Comparison of ENCODE assay signal across 9 cellular contexts in the genomic region with DNA sequence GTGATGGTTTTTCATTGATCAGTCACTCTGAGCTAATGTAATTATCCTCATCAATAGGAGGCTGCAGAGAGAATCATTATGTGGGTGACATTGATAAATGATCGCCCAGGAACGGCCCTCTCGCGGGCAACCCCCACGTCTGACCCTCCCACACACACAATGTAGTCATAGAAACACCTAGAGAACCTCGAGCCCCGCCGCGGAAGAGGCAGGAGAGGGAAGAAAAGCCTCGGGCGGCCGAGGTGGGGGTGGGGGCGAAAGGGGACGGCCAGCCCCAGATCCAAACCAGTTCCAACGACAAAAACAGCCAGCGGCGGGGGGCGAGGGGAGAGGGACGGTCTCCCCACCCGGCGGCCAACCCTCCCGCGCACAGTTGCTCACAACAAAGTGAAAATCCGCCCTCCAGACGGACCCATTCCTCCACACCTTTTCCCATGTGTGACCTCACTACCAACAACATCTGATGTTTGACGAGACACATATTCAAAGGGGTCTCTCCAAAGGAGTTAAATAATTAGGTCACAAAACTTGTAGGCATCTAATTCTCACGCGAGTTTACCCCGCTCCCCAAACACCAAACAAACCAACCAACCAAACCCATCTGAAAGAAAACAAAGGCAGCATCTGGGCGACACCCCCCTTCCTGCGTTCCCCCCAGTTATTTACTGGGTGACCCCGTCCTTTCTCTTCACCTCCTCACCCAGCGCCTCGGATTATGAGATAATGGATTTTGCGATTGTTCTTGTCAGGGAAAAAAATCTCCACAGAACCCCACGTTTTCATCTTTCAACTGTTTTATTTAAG.
DNase-seq lines count a peak whose midpoint lies in the region; ATAC-seq and TF ChIP-seq lines count a peak whose summit lies in the region.
"Had no signal": no experiment of that assay in that cellular context is flagged by ENCODE, and none has a peak within 500 bp of the region (broad histone marks: within the 10 kb centered on the region; RNA-seq: fewer than 3 reads in every experiment).

No MANE protein-coding gene starts in this region.

- WGBS in esophagus squamous epithelium, 2 donors: 4 to 15% methylated on average over 14 to 34 of the region's 36 CpGs

- peak overlapping the region; percentile 81 to 98 (median 94) for H3K27ac Mint-ChIP-seq in nephron
- H3K27ac Mint-ChIP-seq in activated CD8-positive, alpha-beta T cell treated with anti-CD3 and anti-CD28 coated beads for 36 hours: no peak overlapping the region
- no peak overlapping the region for H3K27ac Mint-ChIP-seq in activated CD8-positive, alpha-beta T cell treated with anti-CD3 and anti-CD28 coated beads, Interleukin-2, amount 10 ng/mL, durations not matched to agents 7 days and 5 days
- H3K27ac Mint-ChIP-seq: natural killer cell had no signal

- H3K27me3 Mint-ChIP-seq in nephron (ENCODE audit: low read depth): peaks cover 71% of the 10 kb centered on the region
- peaks cover 76% of the 10 kb centered on the region for H3K27me3 Mint-ChIP-seq in activated CD8-positive, alpha-beta T cell treated with anti-CD3 and anti-CD28 coated beads for 36 hours
- peaks cover 67% of the 10 kb centered on the region for H3K27me3 Mint-ChIP-seq in activated CD8-positive, alpha-beta T cell treated with anti-CD3 and anti-CD28 coated beads, Interleukin-2, amount 10 ng/mL, durations not matched to agents 7 days and 5 days (ENCODE audit: low read depth)

- CTCF ChIA-PET in AG04449 (lab: Yijun Ruan, JAX): interaction anchor here (1.2 kb wide), 1 partner anchor 214 kb away, joined by 3 read pairs; no protein-coding TSS in a partner anchor
- CTCF ChIA-PET in activated CD8-positive, alpha-beta T cell treated with anti-CD3 and anti-CD28 coated beads for 36 hours (lab: Charles Lee): no interaction called here
- CTCF ChIA-PET in activated CD8-positive, alpha-beta T cell treated with anti-CD3 and anti-CD28 coated beads, Interleukin-2, amount 10 ng/mL, durations not matched to agents 7 days and 5 days (lab: Charles Lee): no interaction called here

- H3K4me1 Mint-ChIP-seq in nephron: peaks cover 85% of the 10 kb centered on the region
- peaks cover 13% of the 10 kb centered on the region for H3K4me1 Mint-ChIP-seq in activated CD8-positive, alpha-beta T cell treated with anti-CD3 and anti-CD28 coated beads for 36 hours (ENCODE audit: low read depth)
- H3K4me1 Mint-ChIP-seq in activated CD8-positive, alpha-beta T cell treated with anti-CD3 and anti-CD28 coated beads, Interleukin-2, amount 10 ng/mL, durations not matched to agents 7 days and 5 days (ENCODE audit: low read depth): peaks cover 4% of the 10 kb centered on the region

- POLR2A ChIA-PET in AG04449 (lab: Yijun Ruan, JAX): no interaction called here
- POLR2A ChIA-PET in activated CD8-positive, alpha-beta T cell treated with anti-CD3 and anti-CD28 coated beads for 36 hours (lab: Charles Lee): no interaction called here
- POLR2A ChIA-PET in activated CD8-positive, alpha-beta T cell treated with anti-CD3 and anti-CD28 coated beads, Interleukin-2, amount 10 ng/mL, durations not matched to agents 7 days and 5 days (lab: Charles Lee): no interaction called here

- peak overlapping the region in 3 of 4 donors; percentile 14 to 42 (median 42) for H3K27ac ChIP-seq in esophagus squamous epithelium

- peaks cover 26% of the 10 kb centered on the region for H3K36me3 Mint-ChIP-seq in nephron (ENCODE audit: low read depth)
- no peaks in the 10 kb centered on the region for H3K36me3 Mint-ChIP-seq in activated CD8-positive, alpha-beta T cell treated with anti-CD3 and anti-CD28 coated beads for 36 hours (ENCODE audit: low read depth)
- peaks cover 2% of the 10 kb centered on the region for H3K36me3 Mint-ChIP-seq in activated CD8-positive, alpha-beta T cell treated with anti-CD3 and anti-CD28 coated beads, Interleukin-2, amount 10 ng/mL, durations not matched to agents 7 days and 5 days (ENCODE audit: low read depth)

- TF ChIP-seq POLR2A in esophagus squamous epithelium (IDR thresholded peaks at IDR 0.05): no peak

- TF ChIP-seq CTCF in AG04449 (IDR thresholded peaks at IDR 0.05; ENCODE audit: insufficient read depth, low read length, missing control alignments) (no peak), esophagus squamous epithelium (IDR thresholded peaks at IDR 0.05) (no peak), nephron (IDR thresholded peaks at IDR 0.05; ENCODE audit: unreplicated experiment in 3 of 3) (no peak)
- TF ChIP-seq CTCF in activated CD8-positive, alpha-beta T cell treated with anti-CD3 and anti-CD28 coated beads for 36 hours (IDR thresholded peaks at IDR 0.05): no peak

- H3K36me3 ChIP-seq in esophagus squamous epithelium: peaks cover 0 to 19% (median 0%) of the 10 kb centered on the region in 3 donors

- no peaks in the 10 kb centered on the region for H3K9me3 Mint-ChIP-seq in nephron
- H3K9me3 Mint-ChIP-seq in activated CD8-positive, alpha-beta T cell treated with anti-CD3 and anti-CD28 coated beads for 36 hours: no peaks in the 10 kb centered on the region
- no peaks in the 10 kb centered on the region for H3K9me3 Mint-ChIP-seq in activated CD8-positive, alpha-beta T cell treated with anti-CD3 and anti-CD28 coated beads, Interleukin-2, amount 10 ng/mL, durations not matched to agents 7 days and 5 days (ENCODE audit: insufficient read depth)

- no peaks in the 10 kb centered on the region for H3K9me3 ChIP-seq in esophagus squamous epithelium

- no peak for DNase-seq in AG04449 (ENCODE audit: low read depth, low spot score)
- peak in 2 of 3 experiments; percentile 78 to 92 for DNase-seq in NCI-H1417 (lab: John Stamatoyannopoulos, UW)
- DNase-seq in esophagus squamous epithelium (lab: John Stamatoyannopoulos, UW): no peak
- DNase-seq in activated CD8-positive, alpha-beta T cell treated with anti-CD3 and anti-CD28 coated beads for 36 hours: no peak
- DNase-seq in activated CD8-positive, alpha-beta T cell treated with anti-CD3 and anti-CD28 coated beads, Interleukin-2, amount 10 ng/mL, durations not matched to agents 7 days and 5 days: no peak
- no peak for DNase-seq in NAMALWA (ENCODE audit: low spot score)
- DNase-seq in T-helper 1 cell: no peak
- DNase-seq: natural killer cell had no signal

- peaks cover 0 to 38% (median 9%) of the 10 kb centered on the region in 3 donors for H3K4me1 ChIP-seq in esophagus squamous epithelium

- ATAC-seq in activated CD8-positive, alpha-beta T cell treated with anti-CD3 and anti-CD28 coated beads for 36 hours: no peak
- ATAC-seq in activated CD8-positive, alpha-beta T cell treated with anti-CD3 and anti-CD28 coated beads, Interleukin-2, amount 10 ng/mL, durations not matched to agents 7 days and 5 days: no peak
- ATAC-seq: natural killer cell had no signal

- H3K4me3 ChIP-seq in AG04449 (ENCODE audit: low read depth, low read length) (peak overlapping the region; percentile 48), esophagus squamous epithelium (peak overlapping the region; percentile 25 to 60 (median 44))

- H3K27me3 ChIP-seq in esophagus squamous epithelium: peaks cover 0 to 63% (median 0%) of the 10 kb centered on the region in 4 donors

- H3K4me3 Mint-ChIP-seq in nephron: peak overlapping the region; percentile 78 to 86 (median 84)
- H3K4me3 Mint-ChIP-seq in activated CD8-positive, alpha-beta T cell treated with anti-CD3 and anti-CD28 coated beads for 36 hours: no peak overlapping the region
- H3K4me3 Mint-ChIP-seq in activated CD8-positive, alpha-beta T cell treated with anti-CD3 and anti-CD28 coated beads, Interleukin-2, amount 10 ng/mL, durations not matched to agents 7 days and 5 days: no peak overlapping the region
- H3K4me3 Mint-ChIP-seq: natural killer cell had no signal

- intact Hi-C loops in esophagus squamous epithelium (cut with DNase I): loop anchor here (5.0 kb wide), 1 partner anchor 245 kb away; no protein-coding TSS in a partner anchor
- intact Hi-C loops in activated CD8-positive, alpha-beta T cell treated with anti-CD3 and anti-CD28 coated beads for 36 hours (cut with micrococcal nuclease): no loop called here

Comparison
In these comparisons a context has a peak if more than half of its experiments do, and no peak if none do; other contexts are left out.
1. DNase-seq: peak in NCI-H1417 (2 of 3); none in AG04449 (single experiment), esophagus squamous epithelium (single experiment), activated CD8-positive, alpha-beta T cell treated with anti-CD3 and anti-CD28 coated beads for 36 hours (single experiment), activated CD8-positive, alpha-beta T cell treated with anti-CD3 and anti-CD28 coated beads, Interleukin-2, amount 10 ng/mL, durations not matched to agents 7 days and 5 days (single experiment), NAMALWA (single experiment) and T-helper 1 cell (0 of 5).
2. H3K27ac Mint-ChIP-seq: peak in nephron (3 of 3); none in activated CD8-positive, alpha-beta T cell treated with anti-CD3 and anti-CD28 coated beads for 36 hours (single experiment) and activated CD8-positive, alpha-beta T cell treated with anti-CD3 and anti-CD28 coated beads, Interleukin-2, amount 10 ng/mL, durations not matched to agents 7 days and 5 days (single experiment).
3. H3K4me3 Mint-ChIP-seq: peak in nephron (3 of 3); none in activated CD8-positive, alpha-beta T cell treated with anti-CD3 and anti-CD28 coated beads for 36 hours (single experiment) and activated CD8-positive, alpha-beta T cell treated with anti-CD3 and anti-CD28 coated beads, Interleukin-2, amount 10 ng/mL, durations not matched to agents 7 days and 5 days (single experiment).